9 cellular contexts compared by ENCODE assay signal in the genomic region with DNA sequence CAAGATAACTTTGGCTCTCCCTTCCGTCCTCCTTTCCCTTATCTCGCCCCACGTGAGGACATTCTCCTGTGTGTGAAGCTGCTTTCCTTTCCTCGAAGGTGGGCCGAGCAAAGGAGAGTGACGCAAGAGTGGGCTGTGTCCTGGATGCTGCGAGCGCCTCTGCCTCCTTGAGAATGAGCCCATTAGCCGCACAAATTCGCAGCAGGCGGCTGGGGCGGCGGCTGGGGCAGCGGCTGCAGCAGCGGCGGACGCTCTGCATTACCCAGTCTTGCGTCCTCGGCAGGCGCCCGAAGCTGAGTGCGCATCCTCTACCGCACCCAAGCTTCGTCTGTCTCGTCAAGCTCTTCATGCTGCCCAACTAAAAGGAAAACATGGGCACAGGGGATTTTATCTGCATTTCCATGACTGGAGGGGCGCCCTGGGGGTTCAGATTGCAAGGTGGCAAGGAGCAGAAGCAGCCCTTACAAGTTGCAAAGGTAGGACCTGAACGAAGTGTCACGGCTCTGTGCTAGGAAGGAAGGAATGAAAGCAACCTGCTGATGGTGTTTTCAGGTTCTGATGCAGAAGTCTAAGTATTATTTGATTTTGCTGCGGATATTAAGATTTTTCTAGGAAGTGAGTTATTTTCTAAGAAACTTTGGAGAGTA. TPM values are rescaled to one million over a fixed set of nuclear protein-coding genes. Genes with fewer than 3 reads are reported as not detected.
A peak's percentile ranks its signal among the peaks of the same experiment; 100 is the strongest.
DNase-seq lines count a peak whose midpoint lies in the region; ATAC-seq, FAIRE-seq and TF ChIP-seq lines count a peak whose summit lies in the region.
"Had no signal": no experiment of that assay in that cellular context is flagged by ENCODE, and none has a peak within 500 bp of the region (broad histone marks: within the 10 kb centered on the region; RNA-seq: fewer than 3 reads in every experiment).

A gene with protein sequence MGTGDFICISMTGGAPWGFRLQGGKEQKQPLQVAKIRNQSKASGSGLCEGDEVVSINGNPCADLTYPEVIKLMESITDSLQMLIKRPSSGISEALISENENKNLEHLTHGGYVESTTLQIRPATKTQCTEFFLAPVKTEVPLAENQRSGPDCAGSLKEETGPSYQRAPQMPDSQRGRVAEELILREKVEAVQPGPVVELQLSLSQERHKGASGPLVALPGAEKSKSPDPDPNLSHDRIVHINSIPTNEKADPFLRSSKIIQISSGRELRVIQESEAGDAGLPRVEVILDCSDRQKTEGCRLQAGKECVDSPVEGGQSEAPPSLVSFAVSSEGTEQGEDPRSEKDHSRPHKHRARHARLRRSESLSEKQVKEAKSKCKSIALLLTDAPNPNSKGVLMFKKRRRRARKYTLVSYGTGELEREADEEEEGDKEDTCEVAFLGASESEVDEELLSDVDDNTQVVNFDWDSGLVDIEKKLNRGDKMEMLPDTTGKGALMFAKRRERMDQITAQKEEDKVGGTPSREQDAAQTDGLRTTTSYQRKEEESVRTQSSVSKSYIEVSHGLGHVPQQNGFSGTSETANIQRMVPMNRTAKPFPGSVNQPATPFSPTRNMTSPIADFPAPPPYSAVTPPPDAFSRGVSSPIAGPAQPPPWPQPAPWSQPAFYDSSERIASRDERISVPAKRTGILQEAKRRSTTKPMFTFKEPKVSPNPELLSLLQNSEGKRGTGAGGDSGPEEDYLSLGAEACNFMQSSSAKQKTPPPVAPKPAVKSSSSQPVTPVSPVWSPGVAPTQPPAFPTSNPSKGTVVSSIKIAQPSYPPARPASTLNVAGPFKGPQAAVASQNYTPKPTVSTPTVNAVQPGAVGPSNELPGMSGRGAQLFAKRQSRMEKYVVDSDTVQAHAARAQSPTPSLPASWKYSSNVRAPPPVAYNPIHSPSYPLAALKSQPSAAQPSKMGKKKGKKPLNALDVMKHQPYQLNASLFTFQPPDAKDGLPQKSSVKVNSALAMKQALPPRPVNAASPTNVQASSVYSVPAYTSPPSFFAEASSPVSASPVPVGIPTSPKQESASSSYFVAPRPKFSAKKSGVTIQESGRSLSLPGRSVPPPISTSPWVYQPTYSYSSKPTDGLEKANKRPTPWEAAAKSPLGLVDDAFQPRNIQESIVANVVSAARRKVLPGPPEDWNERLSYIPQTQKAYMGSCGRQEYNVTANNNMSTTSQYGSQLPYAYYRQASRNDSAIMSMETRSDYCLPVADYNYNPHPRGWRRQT (plus strand): TSS at position 189 of the 647 bp plus-strand sequence. CDS start 183 bp downstream, at position 372.

- H3K4me3 ChIP-seq in A549 (peak within 1 kb of the TSS; percentile 40), fibroblast of lung (replicated peaks in 1 of 4; ENCODE audit: control extremely low read depth in 1 of 4, insufficient read depth in 1 of 4, low read depth in 3 of 4, low read length in 4 of 4) (peak within 1 kb of the TSS; percentile 41 to 75 (median 52)), muscle layer of colon (ENCODE audit: low read depth in 1 of 2, low read length in 2 of 2) (peak within 1 kb of the TSS; percentile 89 to 99)

- H3K9me3 ChIP-seq in A549 (no peaks in the 10 kb centered on the region), fibroblast of lung (ENCODE audit: control insufficient read depth, insufficient read depth, low read depth, low read length) (no peaks in the 10 kb centered on the region), muscle layer of colon (ENCODE audit: low read length) (no peaks in the 10 kb centered on the region)

- peaks cover 36% of the 10 kb centered on the region for H3K27me3 Mint-ChIP-seq in activated T-cell treated with anti-CD3 and anti-CD28 coated beads, Interleukin-2, amount 50 U/mL, for 24 hours

- H3K4me3 Mint-ChIP-seq in activated T-cell treated with anti-CD3 and anti-CD28 coated beads, Interleukin-2, amount 50 U/mL, for 24 hours = peak within 1 kb of the TSS; percentile 78

- whole genome bisulfite sequencing in A549 (ENCODE audit: missing lambda C conversion rate) = 12% methylated on average over 20 of the region's 29 CpGs

- peak within 1 kb of the TSS; percentile 90 for H2AFZ ChIP-seq in fibroblast of lung (ENCODE audit: low read length)

- peak; percentile 95 to 97 for ATAC-seq in A549
- peak; percentile 87 for ATAC-seq in GM19023 (IDR thresholded peaks at IDR 0.05; ENCODE audit: unreplicated experiment)
- ATAC-seq in HG03103 (IDR thresholded peaks at IDR 0.05; ENCODE audit: low read depth, unreplicated experiment) = peak; percentile 87

- DNase-seq in A549 (ENCODE audit: low read depth in 1 of 2, low spot score in 1 of 2) (peak; percentile 16 to 54), NCI-H526 treated with DMSO at 0.1 percent for 48 hours (lab: John Stamatoyannopoulos, UW) (peak; percentile 37), fibroblast of lung (ENCODE audit: low read depth in 2 of 2) (peak; percentile 84 to 91), superior temporal gyrus (ENCODE audit: extremely low spot score) (peak; percentile 54)
- DNase-seq in activated T-cell treated with anti-CD3 and anti-CD28 coated beads, Interleukin-2, amount 50 U/mL, for 24 hours = peak; percentile 52

- peak within 1 kb of the TSS in 1 of 2 experiments; percentile 34; a peak in 1 of 6 replicates for H3K27ac ChIP-seq in A549
- no peak within 1 kb of the TSS for H3K27ac ChIP-seq in fibroblast of lung (ENCODE audit: insufficient read depth, low read length)
- H3K27ac ChIP-seq in muscle layer of colon (ENCODE audit: low read depth, low read length) = peak within 1 kb of the TSS; percentile 98
- H3K27ac ChIP-seq: C4-2B had no signal

- CTCF ChIA-PET in A549 (lab: Yijun Ruan, JAX) = interaction anchor here (1.1 to 2.2 kb wide), 5 partner anchors 19 to 142 kb away, joined by 3 to 8 read pairs (median 5); no protein-coding TSS in a partner anchor

- TF ChIP-seq CTCF in A549 (IDR thresholded peaks at IDR 0.05) (no peak), fibroblast of lung (conservative IDR thresholded peaks at IDR 0.05 in 1 of 2, IDR thresholded peaks at IDR 0.05 in 1 of 2; ENCODE audit: low read depth in 1 of 2, low read length in 2 of 2) (no peak)

- H3K36me3 ChIP-seq in fibroblast of lung (ENCODE audit: control insufficient read depth, insufficient read depth, low read length) (no peaks in the 10 kb centered on the region), muscle layer of colon (ENCODE audit: insufficient read depth, low read length) (no peaks in the 10 kb centered on the region)

- no peak within 1 kb of the TSS for H3K27ac Mint-ChIP-seq in activated T-cell treated with anti-CD3 and anti-CD28 coated beads, Interleukin-2, amount 50 U/mL, for 24 hours

- TF ChIP-seq POLR2A in A549 (IDR thresholded peaks at IDR 0.05; ENCODE audit: low read length) = no peak

- H3K4me1 Mint-ChIP-seq in activated T-cell treated with anti-CD3 and anti-CD28 coated beads, Interleukin-2, amount 50 U/mL, for 24 hours (ENCODE audit: low read depth) = peaks cover 17% of the 10 kb centered on the region

- TF ChIP-seq RAD21 in A549 (conservative IDR thresholded peaks at IDR 0.05 in 1 of 2, IDR thresholded peaks at IDR 0.05 in 1 of 2) = no peak

- H3K36me3 Mint-ChIP-seq in activated T-cell treated with anti-CD3 and anti-CD28 coated beads, Interleukin-2, amount 50 U/mL, for 24 hours (ENCODE audit: low read depth) = no peaks in the 10 kb centered on the region

- no peak for TF ChIP-seq EP300 in A549 (IDR thresholded peaks at IDR 0.05)

- FAIRE-seq in A549 (lab: Jason Lieb, UNC) = no peak

- no peaks in the 10 kb centered on the region for H3K9me3 Mint-ChIP-seq in activated T-cell treated with anti-CD3 and anti-CD28 coated beads, Interleukin-2, amount 50 U/mL, for 24 hours

- H3K27me3 ChIP-seq in fibroblast of lung (ENCODE audit: control insufficient read depth, insufficient read depth, low read length) (no peaks in the 10 kb centered on the region), muscle layer of colon (ENCODE audit: control insufficient read depth in 1 of 2, insufficient read depth in 2 of 2, low read length in 2 of 2) (no peaks in the 10 kb centered on the region)

- H3K4me1 ChIP-seq in A549 (0 out of 3 replicates have a peak, but pooled peaks cover 3% of the 10 kb centered on the region), fibroblast of lung (ENCODE audit: control insufficient read depth, extremely low read depth, insufficient read depth, low read length) (peaks cover 3% of the 10 kb centered on the region), muscle layer of colon (ENCODE audit: insufficient read depth, low read length) (peaks cover 5% of the 10 kb centered on the region)

- peak within 1 kb of the TSS; percentile 88 for H3K4me2 ChIP-seq in A549
- peak within 1 kb of the TSS; percentile 87 for H3K4me2 ChIP-seq in fibroblast of lung (ENCODE audit: extremely low read depth, insufficient read depth, low read length)

- H3K9ac ChIP-seq in fibroblast of lung (ENCODE audit: insufficient read depth, low read length) (peak within 1 kb of the TSS; percentile 34), muscle layer of colon (ENCODE audit: low read length) (peak within 1 kb of the TSS; percentile 88)

- POLR2A ChIA-PET in A549 (lab: Yijun Ruan, JAX) = no interaction called here

- no peaks in the 10 kb centered on the region for H3K79me2 ChIP-seq in fibroblast of lung (ENCODE audit: control insufficient read depth, insufficient read depth, low read length)

- no peaks in the 10 kb centered on the region for H4K20me1 ChIP-seq in fibroblast of lung (ENCODE audit: control insufficient read depth, extremely low read depth, insufficient read depth, low read length)

TF ChIP-seq in A549, 52 proteins besides CTCF, POLR2A, EP300 and RAD21:
- TF ChIP-seq, protein P1, sequence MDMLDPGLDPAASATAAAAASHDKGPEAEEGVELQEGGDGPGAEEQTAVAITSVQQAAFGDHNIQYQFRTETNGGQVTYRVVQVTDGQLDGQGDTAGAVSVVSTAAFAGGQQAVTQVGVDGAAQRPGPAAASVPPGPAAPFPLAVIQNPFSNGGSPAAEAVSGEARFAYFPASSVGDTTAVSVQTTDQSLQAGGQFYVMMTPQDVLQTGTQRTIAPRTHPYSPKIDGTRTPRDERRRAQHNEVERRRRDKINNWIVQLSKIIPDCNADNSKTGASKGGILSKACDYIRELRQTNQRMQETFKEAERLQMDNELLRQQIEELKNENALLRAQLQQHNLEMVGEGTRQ (IDR thresholded peaks at IDR 0.05) = no peak
- peak; percentile 41 to 70; a peak in 3 of 4 replicates for TF ChIP-seq CEBPB (IDR thresholded peaks at IDR 0.05)
- no peak for TF ChIP-seq HEYL (CRISPR knock-in tag; IDR thresholded peaks at IDR 0.05)
- TF ChIP-seq, protein P2, sequence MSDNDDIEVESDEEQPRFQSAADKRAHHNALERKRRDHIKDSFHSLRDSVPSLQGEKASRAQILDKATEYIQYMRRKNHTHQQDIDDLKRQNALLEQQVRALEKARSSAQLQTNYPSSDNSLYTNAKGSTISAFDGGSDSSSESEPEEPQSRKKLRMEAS (IDR thresholded peaks at IDR 0.05) = 0 out of 2 replicates have a peak, but pooled peaks have one; percentile 22
TF ChIP-seq in A549: peak in this region for 2.

RNA-seq across cellular contexts. Expression of the gene that starts here (rescaled TPM):
- polyA plus RNA-seq in A549 (2011; rRNA removed) (7.6 and 8.8 TPM in 2 replicates), A549 (2017; fragmentation: RNase III; extraction: RNeasy Plus Mini Kit Qiagen cat#74134 plus additional on column Dnase treatment) (1.8 to 2.5 TPM (median 2.0 TPM) in 3 replicates), fibroblast of lung (15.3 and 71.7 TPM in 2 replicates)
- 1.5 and 1.6 TPM in 2 replicates for polyA plus RNA-seq in A549 (2012; cell fraction: cytosol; rRNA removed)
- 1.3 and 1.6 TPM in 2 replicates for polyA plus RNA-seq in A549 (2012; cell fraction: nucleus; rRNA removed)
- polyA minus RNA-seq in A549 (2011; rRNA and poly(A)+ RNA removed) = 12.6 and 14.8 TPM in 2 replicates
- total RNA-seq in fibroblast of lung = 12.6 and 40.1 TPM in 2 replicates
- polyA plus RNA-seq in fibroblast of lung (2012) = 9.3 and 55.9 TPM in 2 replicates
- polyA minus RNA-seq in fibroblast of lung (ENCODE audit: low replicate concordance) = 36.2 and 140 TPM in 2 replicates

Comparison
In these comparisons a context has a peak if more than half of its experiments do, and no peak if none do; other contexts are left out.
1. DNase-seq: peak in every context shown above with its lines; median percentile 88 in fibroblast of lung; 54 in superior temporal gyrus; 52 in activated T-cell treated with anti-CD3 and anti-CD28 coated beads, Interleukin-2, amount 50 U/mL, for 24 hours; 37 in NCI-H526 treated with DMSO at 0.1 percent for 48 hours; 35 in A549.
2. H3K4me3 ChIP-seq: peak in every context shown above with its lines; median percentile 94 in muscle layer of colon; 52 in fibroblast of lung; 40 in A549.